ENCODE assay signal across 33 cellular contexts in the genomic region with DNA sequence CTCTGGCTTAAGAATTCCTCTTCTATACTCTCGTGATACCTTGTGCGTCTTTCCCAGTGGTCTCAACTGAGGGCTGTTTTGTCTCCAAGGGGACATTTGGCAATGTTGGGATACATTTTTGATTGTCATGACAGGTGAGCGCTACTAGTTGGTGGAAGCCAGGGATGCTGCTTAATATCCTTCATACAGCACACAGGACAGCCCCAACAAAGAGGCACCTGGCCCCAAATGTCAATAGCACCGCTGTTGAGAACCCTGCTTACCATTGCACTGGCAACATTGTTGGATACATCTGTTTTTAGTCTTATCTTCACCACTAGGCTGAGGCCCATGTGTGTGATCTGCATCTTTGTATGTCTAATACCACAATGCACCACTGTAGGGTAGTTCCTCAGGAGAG.
"Had no signal": no experiment of that assay in that cellular context is flagged by ENCODE, and none has a peak within 500 bp of the region (broad histone marks: within the 10 kb centered on the region; RNA-seq: fewer than 3 reads in every experiment).

No MANE protein-coding gene starts in this region.

- H3K79me2 ChIP-seq: parathyroid adenoma had no signal

- FAIRE-seq: colon, frontal cortex, islet of Langerhans had no signal

- DNase-seq: activated CD4-positive, alpha-beta memory T cell treated with anti-CD3 and anti-CD28 coated beads, Interleukin-2, amount 10 ng/mL, durations not matched to agents 7 days and 5 days; activated CD4-positive, alpha-beta T cell treated with anti-CD3 and anti-CD28 coated beads, Interleukin-2, amount 10 ng/mL, durations not matched to agents 24 days and 14 days; activated CD8-positive, alpha-beta memory T cell treated with anti-CD3 and anti-CD28 coated beads, Interleukin-2, amount 50 U/mL, for 48 hours; activated gamma-delta T cell; activated naive CD4-positive, alpha-beta T cell treated with anti-CD3 and anti-CD28 coated beads, Interleukin-2, amount 10 ng/mL, durations not matched to agents 7 days and 5 days; activated naive CD8-positive, alpha-beta T cell treated with anti-CD3 and anti-CD28 coated beads, Interleukin-2, amount 10 ng/mL, durations not matched to agents 7 days and 5 days; activated T-cell treated with anti-CD3 and anti-CD28 coated beads, Interleukin-2, amount 50 U/mL, for 24 hours; amygdala; dermis blood vessel endothelial cell; effector CD4-positive, alpha-beta T cell; esophagus squamous epithelium; left lung; naive thymus-derived CD4-positive, alpha-beta T cell; nucleus accumbens; stimulated activated CD4-positive, alpha-beta T cell treated with anti-CD3 and anti-CD28 coated beads, Interleukin-1b, Interleukin-23, amount 100 ng/mL, for 48 hours; stimulated activated CD4-positive, alpha-beta T cell treated with anti-CD3 and anti-CD28 coated beads, Interleukin-4, amount 100 ng/mL, for 4 hours; stimulated activated CD8-positive, alpha-beta memory T cell treated with anti-CD3 and anti-CD28 coated beads, Interleukin-4, amount 100 ng/mL, for 48 hours; stimulated activated naive B cell treated with anti-CD40 and anti-IgM and Interleukin-4, amounts not matched to agents 10 μg/mL and 1 μg/mL and 100 μg/mL, for 72 hours; stomach; T-helper 17 cell; T1000; tibial artery; upper lobe of right lung; WERI-Rb-1 had no signal

- H2AFZ ChIP-seq: parathyroid adenoma had no signal

- ATAC-seq: activated CD4-positive, CD25-positive, alpha-beta regulatory T cell treated with anti-CD3 and anti-CD28 coated beads, Interleukin-2, amount 50 U/mL, for 24 hours; left lung; naive thymus-derived CD4-positive, alpha-beta T cell; stimulated activated naive B cell treated with anti-CD40 and anti-IgM and Interleukin-4, amounts not matched to agents 10 μg/mL and 1 μg/mL and 100 μg/mL, for 72 hours; T-helper 17 cell; upper lobe of right lung had no signal

- H3K4me1 ChIP-seq: parathyroid adenoma had no signal

- H3K4me2 ChIP-seq: smooth muscle cell had no signal

- H3K27ac ChIP-seq: epithelial cell of prostate, esophagus squamous epithelium, left lung, parathyroid adenoma, suprapubic skin, upper lobe of right lung, WERI-Rb-1 had no signal

- H3K27me3 ChIP-seq: esophagus squamous epithelium, left lung, right atrium auricular region, stomach, suprapubic skin, tibial artery, upper lobe of right lung had no signal

- H3K9ac ChIP-seq: parathyroid adenoma had no signal

- H3K9me3 ChIP-seq: esophagus squamous epithelium, left lung, right atrium auricular region, stomach, suprapubic skin, tibial artery, upper lobe of right lung had no signal

- H3K36me3 ChIP-seq: esophagus squamous epithelium, left lung, right atrium auricular region, stomach, suprapubic skin, tibial artery, upper lobe of right lung, WERI-Rb-1 had no signal

- H3K4me3 ChIP-seq: esophagus squamous epithelium, left lung, right atrium auricular region, smooth muscle cell, stomach, suprapubic skin, tibial artery, upper lobe of right lung had no signal
